ENCODE assay signal across 14 cellular contexts in genomic region chr12:132685400-132685799, GRCh38. TPM values are rescaled to one million over a fixed set of nuclear protein-coding genes. Genes with fewer than 3 reads are reported as not detected.
A peak's percentile ranks its signal among the peaks of the same experiment; 100 is the strongest.
DNase-seq lines count a peak whose midpoint lies in the region; ATAC-seq and TF ChIP-seq lines count a peak whose summit lies in the region.
"Had no signal": no experiment of that assay in that cellular context is flagged by ENCODE, and none has a peak within 500 bp of the region (broad histone marks: within the 10 kb centered on the region; RNA-seq: fewer than 3 reads in every experiment).

No MANE protein-coding gene starts in this region.

- peak overlapping the region; percentile 57 for H3K9ac ChIP-seq in NT2/D1 (ENCODE audit: insufficient read length, low read depth)

- TF ChIP-seq POLR2A in gastrocnemius medialis (IDR thresholded peaks at IDR 0.05), result no peak

- no peak overlapping the region for H3K27ac ChIP-seq in gastrocnemius medialis

- H3K9me3 Mint-ChIP-seq in T-helper 2 cell treated with Interferon-gamma antibody and Interleukin-4, amounts not matched to agents 5 μg/mL and 100 μg/mL, for 36 hours, result no peaks in the 10 kb centered on the region
- H3K9me3 Mint-ChIP-seq in central memory CD8-positive, alpha-beta T cell, result no peaks in the 10 kb centered on the region

- H3K4me1 ChIP-seq in NT2/D1 (ENCODE audit: insufficient read depth, insufficient read length), result no peaks in the 10 kb centered on the region
- H3K4me1 ChIP-seq in neuron (ENCODE audit: insufficient read depth, low read length), result peaks cover 11% of the 10 kb centered on the region
- H3K4me1 ChIP-seq in gastrocnemius medialis, result peaks cover 6 to 10% of the 10 kb centered on the region in 2 donors

- in situ Hi-C loops in gastrocnemius medialis (cut with MboI; ENCODE audit: low sequenced_read_pairs in 4 of 4), result no loop called here

- H3K27me3 ChIP-seq in NT2/D1 (ENCODE audit: insufficient read depth, insufficient read length) (peaks cover 19% of the 10 kb centered on the region), neuron (ENCODE audit: insufficient read depth, low read length) (no peaks in the 10 kb centered on the region), gastrocnemius medialis (no peaks in the 10 kb centered on the region)

- H3K4me1 Mint-ChIP-seq in T-helper 2 cell treated with Interferon-gamma antibody and Interleukin-4, amounts not matched to agents 5 μg/mL and 100 μg/mL, for 36 hours (ENCODE audit: low read depth), result peaks cover 30% of the 10 kb centered on the region
- peaks cover 24% of the 10 kb centered on the region for H3K4me1 Mint-ChIP-seq in central memory CD8-positive, alpha-beta T cell

- H3K9me3 ChIP-seq in NT2/D1 (ENCODE audit: insufficient read depth, low read length), result no peaks in the 10 kb centered on the region
- H3K9me3 ChIP-seq in neuron (ENCODE audit: low read length), result peaks cover 8% of the 10 kb centered on the region
- H3K9me3 ChIP-seq in gastrocnemius medialis, result no peaks in the 10 kb centered on the region

- peak overlapping the region; percentile 78 for H3K4me3 Mint-ChIP-seq in T-helper 2 cell treated with Interferon-gamma antibody and Interleukin-4, amounts not matched to agents 5 μg/mL and 100 μg/mL, for 36 hours
- H3K4me3 Mint-ChIP-seq in central memory CD8-positive, alpha-beta T cell, result peak overlapping the region; percentile 31

- no peak for ATAC-seq in central memory CD8-positive, alpha-beta T cell (replicated peaks; ENCODE audit: extremely low read depth, poor library complexity, severe bottlenecking)
- ATAC-seq in HG03108 (IDR thresholded peaks at IDR 0.05; ENCODE audit: unreplicated experiment), result no peak
- no peak for ATAC-seq in HG02588 (IDR thresholded peaks at IDR 0.05; ENCODE audit: unreplicated experiment)
- no peak for ATAC-seq in gastrocnemius medialis

- H3K27me3 Mint-ChIP-seq in T-helper 2 cell treated with Interferon-gamma antibody and Interleukin-4, amounts not matched to agents 5 μg/mL and 100 μg/mL, for 36 hours (ENCODE audit: low read depth), result no peaks in the 10 kb centered on the region
- no peaks in the 10 kb centered on the region for H3K27me3 Mint-ChIP-seq in central memory CD8-positive, alpha-beta T cell

- peaks cover 23% of the 10 kb centered on the region for H3K36me3 ChIP-seq in NT2/D1 (ENCODE audit: insufficient read depth, insufficient read length, low read length)
- peaks cover 18% of the 10 kb centered on the region for H3K36me3 ChIP-seq in neuron (ENCODE audit: insufficient read depth, low read length)
- H3K36me3 ChIP-seq in gastrocnemius medialis, result no peaks in the 10 kb centered on the region

- peaks cover 17% of the 10 kb centered on the region for H3K36me3 Mint-ChIP-seq in T-helper 2 cell treated with Interferon-gamma antibody and Interleukin-4, amounts not matched to agents 5 μg/mL and 100 μg/mL, for 36 hours (ENCODE audit: low read depth)
- H3K36me3 Mint-ChIP-seq in central memory CD8-positive, alpha-beta T cell (ENCODE audit: insufficient read depth), result peaks cover 9% of the 10 kb centered on the region

- H3K4me3 ChIP-seq in NT2/D1 (ENCODE audit: insufficient read length, low read depth) (no peak overlapping the region), neuron (ENCODE audit: low read length) (peak overlapping the region; percentile 4), gastrocnemius medialis (no peak overlapping the region)
- H3K4me3 ChIP-seq: lung had no signal

- peak overlapping the region; percentile 41 for H3K27ac Mint-ChIP-seq in T-helper 2 cell treated with Interferon-gamma antibody and Interleukin-4, amounts not matched to agents 5 μg/mL and 100 μg/mL, for 36 hours
- H3K27ac Mint-ChIP-seq in central memory CD8-positive, alpha-beta T cell (ENCODE audit: low read depth), result no peak overlapping the region

- no peak overlapping the region for H2AFZ ChIP-seq in neuron (ENCODE audit: low read depth, low read length)

- TF ChIP-seq CTCF in gastrocnemius medialis (IDR thresholded peaks at IDR 0.05 in 4 of 5, conservative IDR thresholded peaks at IDR 0.05 in 1 of 5), result no peak

- DNase-seq in T-helper 2 cell treated with Interferon-gamma antibody and Interleukin-4, amounts not matched to agents 5 μg/mL and 100 μg/mL, for 36 hours (ENCODE audit: low spot score), result no peak
- DNase-seq in T-helper 2 cell (no peak), NT2/D1 (ENCODE audit: low read depth, low spot score) (no peak), gastrocnemius medialis (no peak)
- no peak for DNase-seq in central memory CD8-positive, alpha-beta T cell (ENCODE audit: low spot score in 2 of 2)
- DNase-seq: ACHN; activated CD8-positive, alpha-beta memory T cell treated with anti-CD3 and anti-CD28 coated beads, Interleukin-2, amount 50 U/mL, for 48 hours; foreskin fibroblast; NCI-H1105; NCI-H774 had no signal

- intact Hi-C loops in gastrocnemius medialis (cut with DNase I; ENCODE audit: low total_unique reads), result loop anchor here (5.0 kb wide), 1 partner anchor 77 kb away; the partner anchor contains the start of gene ANKLE2

RNA-seq across cellular contexts. Expression of gene POLE, which starts 1.7 kb away (rescaled TPM):
- 10 to 100 TPM in 2 of 4 donors, 1 to 10 TPM in 2; 7.1 to 18.7 (median 11.1) TPM for total RNA-seq in gastrocnemius medialis

RNA-seq across cellular contexts. Expression of gene PXMP2, which starts 2.0 kb away (rescaled TPM):
- total RNA-seq in gastrocnemius medialis, result 10 to 100 TPM; 16.0 to 44.8 (median 38.6) TPM

RNA-seq across cellular contexts. Expression of gene PGAM5, which starts 25.2 kb away (rescaled TPM):
- total RNA-seq in gastrocnemius medialis, result 10 to 100 TPM; 36.6 to 75.1 (median 62.8) TPM
